In the genomic region with DNA sequence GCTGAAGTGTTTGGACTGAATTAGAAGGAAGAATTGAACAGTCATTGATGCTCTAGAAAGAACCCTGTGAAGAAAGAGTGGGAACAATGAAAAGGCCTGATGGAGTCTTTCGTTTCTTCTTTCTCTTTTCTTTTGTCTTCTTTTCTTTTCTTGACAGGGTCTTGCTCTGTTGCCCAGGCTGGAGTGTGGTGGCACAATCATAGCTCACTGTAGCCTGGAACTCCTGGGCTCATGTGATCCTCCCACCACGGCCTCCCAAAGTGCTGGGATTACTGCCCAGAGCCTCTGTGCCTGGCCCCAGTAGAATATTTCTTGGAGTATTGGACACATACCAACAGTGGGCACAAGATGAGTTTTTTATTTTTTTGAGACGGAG, we compare ENCODE assay signal across 9 cellular contexts. TPM values are rescaled to one million over a fixed set of nuclear protein-coding genes. Genes with fewer than 3 reads are reported as not detected.
DNase-seq lines count a peak whose midpoint lies in the region; ATAC-seq and TF ChIP-seq lines count a peak whose summit lies in the region.
"Had no signal": no experiment of that assay in that cellular context is flagged by ENCODE, and none has a peak within 500 bp of the region (broad histone marks: within the 10 kb centered on the region; RNA-seq: fewer than 3 reads in every experiment).

No MANE protein-coding gene starts in this region.

- H4K20me1 ChIP-seq in MM.1S (ENCODE audit: insufficient read depth, low read length) (peaks cover 26% of the 10 kb centered on the region), neural progenitor cell (ENCODE audit: low read depth) (peaks cover 22% of the 10 kb centered on the region)

- ATAC-seq in left lung (no peak), GM21528 (IDR thresholded peaks at IDR 0.05; ENCODE audit: low FRiP score, unreplicated experiment) (no peak)

- DNase-seq in EL (peak; percentile 26), MM.1S (no peak), colonic mucosa (no peak), neural progenitor cell (ENCODE audit: low spot score) (no peak), left lung (no peak), NCI-H146 (lab: John Stamatoyannopoulos, UW) (no peak), NCI-H187 treated with DMSO at 0.1 percent for 48 hours (lab: John Stamatoyannopoulos, UW) (no peak)
- DNase-seq: head of caudate nucleus had no signal

- H2AFZ ChIP-seq in MM.1S (ENCODE audit: low read length) (no peak overlapping the region), neural progenitor cell (replicated peaks) (no peak overlapping the region)

- no peak overlapping the region for H3K27ac ChIP-seq in MM.1S (ENCODE audit: low read length)
- H3K27ac ChIP-seq in colonic mucosa = no peak overlapping the region
- no peak overlapping the region for H3K27ac ChIP-seq in neural progenitor cell
- no peak overlapping the region for H3K27ac ChIP-seq in left lung

- H3K4me3 Mint-ChIP-seq in neural progenitor cell = peak overlapping the region; percentile 94

- peaks cover 7% of the 10 kb centered on the region; the same call in 1 of the 2 replicates for H3K36me3 ChIP-seq in MM.1S (replicated peaks; ENCODE audit: insufficient read depth, low read length)
- no peaks in the 10 kb centered on the region for H3K36me3 ChIP-seq in colonic mucosa
- H3K36me3 ChIP-seq in neural progenitor cell = no peaks in the 10 kb centered on the region
- peaks cover 0 to 29% of the 10 kb centered on the region in 2 donors for H3K36me3 ChIP-seq in left lung

- peaks cover 29% of the 10 kb centered on the region for H3K4me1 Mint-ChIP-seq in neural progenitor cell

- H3K27me3 Mint-ChIP-seq in neural progenitor cell (ENCODE audit: insufficient read depth, low read depth) = peaks cover 8% of the 10 kb centered on the region

- peaks cover 93% of the 10 kb centered on the region for H3K79me2 ChIP-seq in MM.1S (ENCODE audit: low read length)
- peaks cover 80% of the 10 kb centered on the region for H3K79me2 ChIP-seq in neural progenitor cell (ENCODE audit: low read depth)

- no peaks in the 10 kb centered on the region for H3K9me3 ChIP-seq in MM.1S (replicated peaks; ENCODE audit: insufficient read depth, low read length)
- H3K9me3 ChIP-seq in colonic mucosa = no peaks in the 10 kb centered on the region
- H3K9me3 ChIP-seq in neural progenitor cell (ENCODE audit: low read depth) = no peaks in the 10 kb centered on the region
- no peaks in the 10 kb centered on the region for H3K9me3 ChIP-seq in left lung

- H3K4me2 ChIP-seq in MM.1S (ENCODE audit: low read depth, low read length) (peak overlapping the region; percentile 74), neural progenitor cell (peak overlapping the region; percentile 87)

- H3K4me1 ChIP-seq in MM.1S (ENCODE audit: low read length) (no peaks in the 10 kb centered on the region; the same call in 1 of the 2 replicates), colonic mucosa (peaks cover 8% of the 10 kb centered on the region), neural progenitor cell (peaks cover 19% of the 10 kb centered on the region), left lung (peaks cover 15 to 37% of the 10 kb centered on the region in 2 donors)

- intact Hi-C loops in colonic mucosa (cut with DNase I) (no loop called here), left lung (cut with DNase I) (loop anchor here in 1 of 2 donors (10.0 kb wide), 1 partner anchor 161 kb away; a partner anchor contains a TSS)

- H3K36me3 Mint-ChIP-seq in neural progenitor cell = peaks cover 28% of the 10 kb centered on the region

- H3K27ac Mint-ChIP-seq in neural progenitor cell = peak overlapping the region; percentile 81

- H3K27me3 ChIP-seq in MM.1S (replicated peaks; ENCODE audit: insufficient read depth, low read length) (no peaks in the 10 kb centered on the region), colonic mucosa (no peaks in the 10 kb centered on the region), neural progenitor cell (no peaks in the 10 kb centered on the region), left lung (no peaks in the 10 kb centered on the region)

- H3K4me3 ChIP-seq in MM.1S (ENCODE audit: low read length) = peak overlapping the region; percentile 96
- peak overlapping the region; percentile 77 for H3K4me3 ChIP-seq in colonic mucosa
- H3K4me3 ChIP-seq in neural progenitor cell = peak overlapping the region; percentile 82
- H3K4me3 ChIP-seq in left lung = peak overlapping the region in 1 of 2 donors; percentile 68

- no peaks in the 10 kb centered on the region for H3K9me3 Mint-ChIP-seq in neural progenitor cell

- H3K9ac ChIP-seq in MM.1S (ENCODE audit: low read length) (peak overlapping the region; percentile 99), colonic mucosa (ENCODE audit: low read depth in 2 of 2, low read length in 2 of 2) (no peak overlapping the region), neural progenitor cell (peak overlapping the region; percentile 96)

- peaks cover 8% of the 10 kb centered on the region; the same call in 1 of the 2 replicates for H3F3A ChIP-seq in MM.1S (ENCODE audit: insufficient read depth, low read length)
- peaks cover 59% of the 10 kb centered on the region for H3F3A ChIP-seq in neural progenitor cell (ENCODE audit: low read depth)

- TF ChIP-seq CTCF in MM.1S (IDR thresholded peaks at IDR 0.05; ENCODE audit: low read length) (no peak), colonic mucosa (IDR thresholded peaks at IDR 0.05) (no peak), neural progenitor cell (IDR thresholded peaks at IDR 0.05) (no peak), left lung (IDR thresholded peaks at IDR 0.05) (no peak)

- no peaks in the 10 kb centered on the region for H3K9me2 ChIP-seq in MM.1S (replicated peaks; ENCODE audit: insufficient read depth, low read length)

RNA-seq across cellular contexts. Expression of a gene that starts 1.1 kb away (rescaled TPM):
- total RNA-seq in colonic mucosa = 10 to 100 TPM; 14.4 to 67.9 TPM
- 51.8 and 68.9 TPM in 2 replicates for total RNA-seq in neural progenitor cell (ENCODE audit: low replicate concordance)
- 10 to 100 TPM; 13.9 to 23.1 TPM for total RNA-seq in left lung

RNA-seq across cellular contexts. Expression of a gene that starts 1.4 kb away (rescaled TPM):
- total RNA-seq in colonic mucosa (100 to 1,000 TPM; 119 to 149 TPM), neural progenitor cell (ENCODE audit: low replicate concordance) (71.4 and 98.9 TPM in 2 replicates), left lung (100 to 1,000 TPM; 129 to 136 TPM)

RNA-seq across cellular contexts. Expression of a gene that starts 23.0 kb away (rescaled TPM):
- total RNA-seq in colonic mucosa (10 to 100 TPM in 1 of 2 donors, 1 to 10 TPM in 1; 6.9 to 17.4 TPM), neural progenitor cell (ENCODE audit: low replicate concordance) (163 and 184 TPM in 2 replicates), left lung (100 to 1,000 TPM in 1 of 2 donors, 10 to 100 TPM in 1; 51.9 to 161 TPM)

RNA-seq across cellular contexts. Expression of a gene that starts 34.3 kb away (rescaled TPM):
- total RNA-seq in colonic mucosa (10 to 100 TPM; 13.9 to 38.6 TPM), neural progenitor cell (ENCODE audit: low replicate concordance) (233 and 407 TPM in 2 replicates), left lung (100 to 1,000 TPM; 153 to 295 TPM)

RNA-seq across cellular contexts. Expression of a gene that starts 41.4 kb away (rescaled TPM):
- total RNA-seq in colonic mucosa (10 to 100 TPM in 1 of 2 donors, 1 to 10 TPM in 1; 8.8 to 14.9 TPM), neural progenitor cell (ENCODE audit: low replicate concordance) (1.9 and 5.8 TPM in 2 replicates), left lung (10 to 100 TPM; 15.4 to 17.3 TPM)

Comparison
In these comparisons a context has a peak if more than half of its experiments do, and no peak if none do; other contexts are left out.
1. H3K9ac ChIP-seq: peak in MM.1S (single experiment) and neural progenitor cell (single experiment); none in colonic mucosa (0 of 2).